ENCODE assay signal across 8 cellular contexts in the genomic region with DNA sequence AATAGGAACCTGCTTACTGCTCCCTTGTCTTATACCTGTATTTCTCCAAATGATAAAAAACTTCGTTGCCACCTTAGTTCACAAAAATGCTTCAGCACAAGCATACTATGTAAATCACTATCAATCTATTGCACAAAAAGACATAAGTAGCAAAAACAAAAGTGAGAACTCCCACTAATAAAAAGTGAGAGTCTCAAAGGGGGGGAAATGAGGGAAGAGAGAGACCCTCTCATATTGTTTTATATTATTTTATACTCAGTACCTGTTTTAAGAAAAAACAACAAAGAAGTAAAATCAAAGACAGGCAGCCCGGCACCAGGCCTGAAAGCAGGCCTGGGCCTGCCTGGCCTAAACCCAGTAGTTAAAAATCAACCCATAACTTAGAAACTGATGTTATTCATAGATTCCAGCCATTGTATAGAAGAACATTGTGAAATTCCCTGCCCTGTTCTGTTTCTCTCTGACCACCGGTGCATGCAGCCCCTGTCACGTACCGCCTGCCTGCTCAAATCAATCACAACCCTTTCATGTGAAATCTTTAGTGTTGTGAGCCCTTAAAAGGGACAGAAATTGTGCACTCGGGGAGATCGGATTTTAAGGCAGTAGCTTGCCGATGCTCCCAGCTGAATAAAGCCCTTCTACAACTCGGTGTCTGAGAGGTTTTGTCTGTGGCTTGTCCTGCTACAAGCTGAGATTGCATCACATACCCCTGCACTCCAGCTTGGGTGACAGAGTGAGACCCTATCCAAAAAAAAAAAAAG. TPM values are rescaled to one million over a fixed set of nuclear protein-coding genes. Genes with fewer than 3 reads are reported as not detected.
DNase-seq lines count a peak whose midpoint lies in the region; ATAC-seq, FAIRE-seq and TF ChIP-seq lines count a peak whose summit lies in the region.
"Not testable (repeated sequence)": the region's sequence is repeated elsewhere in the genome, so short reads cannot be mapped to it uniquely, and the experiment has no call there.
"Had no signal": no experiment of that assay in that cellular context is flagged by ENCODE, and none has a peak within 500 bp of the region (broad histone marks: within the 10 kb centered on the region; RNA-seq: fewer than 3 reads in every experiment).

No MANE protein-coding gene starts in this region.

- FAIRE-seq in RCC 7860 (lab: Jason Lieb, UNC) (peak; percentile 94), HepG2 (lab: Jason Lieb, UNC) (peak; percentile 52)

- POLR2A ChIA-PET in HepG2 (lab: Yijun Ruan, JAX) = interaction anchor here (0.8 to 1.4 kb wide), 4 partner anchors 10 to 92 kb away, joined by 3 to 10 read pairs (median 5); a partner anchor contains a TSS

- CTCF ChIA-PET in HepG2 (lab: Yijun Ruan, JAX; ENCODE audit: low intra/inter-chr PET ratio, low total read pairs) = not testable (repeated sequence)

- H3K4me2 ChIP-seq in HepG2 (ENCODE audit: low read depth, low read length) = peak overlapping the region; percentile 82

- in situ Hi-C loops in HepG2 (cut with HindIII; ENCODE audit: extremely low pct_ligation_motif_present, low pct_unique_long_range_greater_than_20kb) = not testable (repeated sequence)

- WGBS in HepG2 (ENCODE audit: low lambda C conversion rate) = 1% methylated on average over 9 of the region's 9 CpGs

- TF ChIP-seq EP300 in HepG2 (IDR thresholded peaks at IDR 0.05; ENCODE audit: low read depth in 2 of 2, low read length in 2 of 2) = not testable (repeated sequence)
- 0 out of 2 replicates have a peak, but pooled peaks have one; percentile 33 for TF ChIP-seq EP300 in HepG2 (CRISPR knock-in tag; IDR thresholded peaks at IDR 0.05; ENCODE audit: borderline replicate concordance)

- not testable (repeated sequence) for H2AFZ ChIP-seq in HepG2 (ENCODE audit: low read length)
- peak overlapping the region; percentile 16 for H2AFZ ChIP-seq in neuron (ENCODE audit: low read depth, low read length)

- H3K27me3 Mint-ChIP-seq in brain; stimulated activated naive B cell treated with anti-CD40 and anti-IgM and Interleukin-4, amounts not matched to agents 10 μg/mL and 1 μg/mL and 100 μg/mL, for 72 hours: not testable (repeated sequence)

- H4K20me1 ChIP-seq in HepG2 (ENCODE audit: insufficient read depth, low read length) = not testable (repeated sequence)

- H3K27me3 ChIP-seq in HepG2 (ENCODE audit: control insufficient read depth in 1 of 2, insufficient read depth in 2 of 2, low read length in 2 of 2); neuron (ENCODE audit: insufficient read depth, low read length): not testable (repeated sequence)

- TF ChIP-seq CTCF in brain (conservative IDR thresholded peaks at IDR 0.05); HepG2 (CRISPR knock-in tag; IDR thresholded peaks at IDR 0.05): not testable (repeated sequence)

- not testable (repeated sequence) for H3K36me3 Mint-ChIP-seq in brain
- H3K36me3 Mint-ChIP-seq in stimulated activated naive B cell treated with anti-CD40 and anti-IgM and Interleukin-4, amounts not matched to agents 10 μg/mL and 1 μg/mL and 100 μg/mL, for 72 hours = peaks cover 7 to 15% of the 10 kb centered on the region in 2 donors

- H3K4me3 ChIP-seq in GM08714 (ENCODE audit: low read length) = peak overlapping the region; percentile 49
- peak overlapping the region; percentile 21 to 35 (median 35) for H3K4me3 ChIP-seq in HepG2 (replicated peaks in 1 of 3; ENCODE audit: insufficient read depth in 1 of 3, low read depth in 2 of 3, low read length in 3 of 3)
- peak overlapping the region; percentile 33 for H3K4me3 ChIP-seq in neuron (ENCODE audit: low read length)

- H3K9me3 Mint-ChIP-seq in brain; stimulated activated naive B cell treated with anti-CD40 and anti-IgM and Interleukin-4, amounts not matched to agents 10 μg/mL and 1 μg/mL and 100 μg/mL, for 72 hours: not testable (repeated sequence)

- BruUV-seq in HepG2 (replicated peaks; lab: Mats Ljungman, UMichigan) = not testable (repeated sequence)

- H3K4me1 ChIP-seq in HepG2 (ENCODE audit: insufficient read depth, low read length) (peaks cover 43% of the 10 kb centered on the region), neuron (ENCODE audit: insufficient read depth, low read length) (peaks cover 20% of the 10 kb centered on the region)

- ATAC-seq in HepG2 = peak; percentile 48
- ATAC-seq in stimulated activated naive B cell treated with anti-CD40 and anti-IgM and Interleukin-4, amounts not matched to agents 10 μg/mL and 1 μg/mL and 100 μg/mL, for 72 hours (replicated peaks) = not testable (repeated sequence)

- intact Hi-C loops in HepG2 (cut with micrococcal nuclease; ENCODE audit: unreplicated experiment) = not testable (repeated sequence)

- not testable (repeated sequence) for H3K36me3 ChIP-seq in HepG2 (replicated peaks in 1 of 2; ENCODE audit: control insufficient read depth in 1 of 2, insufficient read depth in 2 of 2, low read length in 2 of 2); neuron (ENCODE audit: insufficient read depth, low read length)

- not testable (repeated sequence) for TF ChIP-seq RAD21 in HepG2 (CRISPR knock-in tag; IDR thresholded peaks at IDR 0.05)

- H3K4me1 Mint-ChIP-seq in brain = peaks cover 40% of the 10 kb centered on the region
- peaks cover 12 to 23% of the 10 kb centered on the region in 2 donors for H3K4me1 Mint-ChIP-seq in stimulated activated naive B cell treated with anti-CD40 and anti-IgM and Interleukin-4, amounts not matched to agents 10 μg/mL and 1 μg/mL and 100 μg/mL, for 72 hours

- peak overlapping the region; percentile 73 for H3K27ac ChIP-seq in HepG2 (ENCODE audit: extremely low read length, insufficient read depth, low read length)

- DNase-seq in RCC 7860 (ENCODE audit: low spot score) (peak; percentile 48), glomerular visceral epithelial cell (ENCODE audit: extremely low spot score) (peak; percentile 53), HepG2 (ENCODE audit: low spot score) (peak; percentile 38)
- not testable (repeated sequence) for DNase-seq in stimulated activated naive B cell treated with anti-CD40 and anti-IgM and Interleukin-4, amounts not matched to agents 10 μg/mL and 1 μg/mL and 100 μg/mL, for 72 hours

- not testable (repeated sequence) for TF ChIP-seq POLR2A in HepG2 (IDR thresholded peaks at IDR 0.05; ENCODE audit: insufficient read depth in 1 of 2, low read depth in 2 of 2, low read length in 2 of 2)

- H3K27ac Mint-ChIP-seq in brain = peak overlapping the region in 4 of 5 experiments; percentile 53 to 92 (median 80)
- H3K27ac Mint-ChIP-seq in stimulated activated naive B cell treated with anti-CD40 and anti-IgM and Interleukin-4, amounts not matched to agents 10 μg/mL and 1 μg/mL and 100 μg/mL, for 72 hours = peak overlapping the region; percentile 51

- H3K79me2 ChIP-seq in HepG2 (ENCODE audit: insufficient read depth, low read length) = peaks cover 52% of the 10 kb centered on the region

- H3K9me3 ChIP-seq in HepG2 (ENCODE audit: low read length); neuron (ENCODE audit: low read length): not testable (repeated sequence)

- peak overlapping the region in 2 of 5 experiments; percentile 55 to 65 for H3K4me3 Mint-ChIP-seq in brain
- H3K4me3 Mint-ChIP-seq in stimulated activated naive B cell treated with anti-CD40 and anti-IgM and Interleukin-4, amounts not matched to agents 10 μg/mL and 1 μg/mL and 100 μg/mL, for 72 hours = peak overlapping the region in 1 of 2 donors; percentile 53

- H3K9ac ChIP-seq in HepG2 (ENCODE audit: insufficient read depth, low read depth, low read length) = peak overlapping the region; percentile 56

RNA-seq across cellular contexts. Expression of a gene that starts 30.1 kb away (rescaled TPM):
- polyA plus RNA-seq in brain (ENCODE audit: insufficient read depth, low read depth, low replicate concordance) (182 TPM), HepG2 (2011; rRNA removed) (59.9 and 79.1 TPM in 2 replicates)
- total RNA-seq in HepG2 (2016; rRNA removed; fragmentation: Illumina TruSeq; extraction: Trizol) = 109 and 118 TPM in 2 replicates
- total RNA-seq in HepG2 (2016; cell fraction: cytosol; rRNA removed; fragmentation: Illumina TruSeq; extraction: Trizol; ENCODE audit: low read depth) = 111 and 139 TPM in 2 replicates
- total RNA-seq in HepG2 (2016; cell fraction: insoluble cytoplasmic fraction; rRNA removed; fragmentation: Illumina TruSeq; extraction: Trizol) = 93.2 and 113 TPM in 2 replicates
- total RNA-seq in HepG2 (2016; cell fraction: membrane; rRNA removed; fragmentation: Illumina TruSeq; extraction: Trizol) = 196 and 210 TPM in 2 replicates
- 43.4 and 55.4 TPM in 2 replicates for total RNA-seq in HepG2 (2016; cell fraction: nucleus; rRNA removed; fragmentation: Illumina TruSeq; extraction: Trizol)
- polyA plus RNA-seq in HepG2 (2011; cell fraction: cytosol; rRNA removed) = 23.8 and 37.3 TPM in 2 replicates
- 22.3 and 35.1 TPM in 2 replicates for polyA plus RNA-seq in HepG2 (2011; cell fraction: nucleus; rRNA removed)
- polyA plus RNA-seq in HepG2 (2012) = 154 and 174 TPM in 2 replicates
- polyA plus RNA-seq in HepG2 (2016; cell fraction: cytosol; fragmentation: Illumina TruSeq; extraction: Trizol; ENCODE audit: low read depth) = 266 and 332 TPM in 2 replicates
- 161 and 175 TPM in 2 replicates for polyA plus RNA-seq in HepG2 (2016; cell fraction: insoluble cytoplasmic fraction; fragmentation: Illumina TruSeq; extraction: Trizol; ENCODE audit: low read depth)
- 293 and 345 TPM in 2 replicates for polyA plus RNA-seq in HepG2 (2016; cell fraction: membrane; fragmentation: Illumina TruSeq; extraction: Trizol; ENCODE audit: low read depth)
- 120 and 128 TPM in 2 replicates for polyA plus RNA-seq in HepG2 (2016; cell fraction: nucleus; fragmentation: Illumina TruSeq; extraction: Trizol; ENCODE audit: insufficient read depth, low read depth)
- 14.5 and 25.8 TPM in 2 replicates for polyA minus RNA-seq in HepG2 (2011; rRNA and poly(A)+ RNA removed; ENCODE audit: low replicate concordance)
- polyA minus RNA-seq in HepG2 (2011; cell fraction: cytosol; rRNA and poly(A)+ RNA removed) = 41.2 and 47.5 TPM in 2 replicates
- polyA minus RNA-seq in HepG2 (2011; cell fraction: nucleus; rRNA and poly(A)+ RNA removed) = 32.2 and 38.5 TPM in 2 replicates

RNA-seq across cellular contexts. Expression of a gene that starts 48.5 kb away (rescaled TPM):
- polyA plus RNA-seq in brain (ENCODE audit: insufficient read depth, low read depth, low replicate concordance) = 12.9 TPM
- total RNA-seq in HepG2 (2016; rRNA removed; fragmentation: Illumina TruSeq; extraction: Trizol) = 0.56 and 1.3 TPM in 2 replicates
- total RNA-seq in HepG2 (2016; cell fraction: cytosol; rRNA removed; fragmentation: Illumina TruSeq; extraction: Trizol; ENCODE audit: low read depth) = 0.40 and 0.71 TPM in 2 replicates
- total RNA-seq in HepG2 (2016; cell fraction: insoluble cytoplasmic fraction; rRNA removed; fragmentation: Illumina TruSeq; extraction: Trizol) = 0.59 and 1.8 TPM in 2 replicates
- total RNA-seq in HepG2 (2016; cell fraction: membrane; rRNA removed; fragmentation: Illumina TruSeq; extraction: Trizol) = 1.0 and 1.5 TPM in 2 replicates
- total RNA-seq in HepG2 (2016; cell fraction: nucleus; rRNA removed; fragmentation: Illumina TruSeq; extraction: Trizol) = 2.5 and 3.9 TPM in 2 replicates
- polyA plus RNA-seq in HepG2 (2011; rRNA removed) = 4.4 and 5.1 TPM in 2 replicates
- polyA plus RNA-seq in HepG2 (2011; cell fraction: cytosol; rRNA removed) = 2.4 and 3.4 TPM in 2 replicates
- 22.3 and 29.1 TPM in 2 replicates for polyA plus RNA-seq in HepG2 (2011; cell fraction: nucleus; rRNA removed)
- 2.3 and 2.4 TPM in 2 replicates for polyA plus RNA-seq in HepG2 (2012)
- 0.61 and 0.71 TPM in 2 replicates for polyA plus RNA-seq in HepG2 (2016; cell fraction: cytosol; fragmentation: Illumina TruSeq; extraction: Trizol; ENCODE audit: low read depth)
- 1.1 and 1.5 TPM in 2 replicates for polyA plus RNA-seq in HepG2 (2016; cell fraction: insoluble cytoplasmic fraction; fragmentation: Illumina TruSeq; extraction: Trizol; ENCODE audit: low read depth)
- 0.69 and 1.1 TPM in 2 replicates for polyA plus RNA-seq in HepG2 (2016; cell fraction: membrane; fragmentation: Illumina TruSeq; extraction: Trizol; ENCODE audit: low read depth)
- polyA plus RNA-seq in HepG2 (2016; cell fraction: nucleus; fragmentation: Illumina TruSeq; extraction: Trizol; ENCODE audit: insufficient read depth, low read depth) = 4.0 and 5.3 TPM in 2 replicates
- 3.6 and 36.7 TPM in 2 replicates for polyA minus RNA-seq in HepG2 (2011; rRNA and poly(A)+ RNA removed; ENCODE audit: low replicate concordance)
- polyA minus RNA-seq in HepG2 (2011; cell fraction: cytosol; rRNA and poly(A)+ RNA removed) = 2.2 and 3.8 TPM in 2 replicates
- 4.4 and 5.2 TPM in 2 replicates for polyA minus RNA-seq in HepG2 (2011; cell fraction: nucleus; rRNA and poly(A)+ RNA removed)
- total RNA-seq: Caco-2 had no signal
